14 cellular contexts compared by ENCODE assay signal in genomic region chr14:58702466-58703148, GRCh38.
"Had no signal": no experiment of that assay in that cellular context is flagged by ENCODE, and none has a peak within 500 bp of the region (broad histone marks: within the 10 kb centered on the region; RNA-seq: fewer than 3 reads in every experiment).

No MANE protein-coding gene starts in this region.

- ATAC-seq: heart left ventricle had no signal

- DNase-seq: heart left ventricle; hippocampal formation; mesendoderm; naive B cell; nephron progenitor cell; posterior cingulate gyrus; sigmoid colon; stimulated activated naive CD4-positive, alpha-beta T cell treated with Interleukin-2 at 50 U/mL for 16 hours; tibial artery; upper lobe of left lung; uterus had no signal

- H3K27ac ChIP-seq: heart left ventricle, neutrophil, sigmoid colon, skin epidermis, upper lobe of left lung, uterus had no signal

- H3K4me1 Mint-ChIP-seq: naive B cell had no signal

- H3K9me3 ChIP-seq: heart left ventricle, neutrophil, sigmoid colon, tibial artery, upper lobe of left lung, uterus had no signal

- H3K27me3 Mint-ChIP-seq: dendritic cell treated with granulocyte-macrophage colony-stimulating factor and Interleukin-4, amounts not matched to agents 40 ng/mL and 50 ng/mL, for 4 days; naive B cell had no signal

- H3K4me3 Mint-ChIP-seq: dendritic cell treated with granulocyte-macrophage colony-stimulating factor and Interleukin-4, amounts not matched to agents 40 ng/mL and 50 ng/mL, for 4 days; naive B cell; nephron progenitor cell had no signal

- H3K27me3 ChIP-seq: heart left ventricle, neutrophil, sigmoid colon, tibial artery, upper lobe of left lung, uterus had no signal

- H3K9me3 Mint-ChIP-seq: dendritic cell treated with granulocyte-macrophage colony-stimulating factor and Interleukin-4, amounts not matched to agents 40 ng/mL and 50 ng/mL, for 4 days; nephron progenitor cell had no signal

- H3K36me3 Mint-ChIP-seq: naive B cell had no signal

- H3K27ac Mint-ChIP-seq: dendritic cell treated with granulocyte-macrophage colony-stimulating factor and Interleukin-4, amounts not matched to agents 40 ng/mL and 50 ng/mL, for 4 days; naive B cell had no signal
